ENCODE assay signal across 25 cellular contexts in the genomic region with DNA sequence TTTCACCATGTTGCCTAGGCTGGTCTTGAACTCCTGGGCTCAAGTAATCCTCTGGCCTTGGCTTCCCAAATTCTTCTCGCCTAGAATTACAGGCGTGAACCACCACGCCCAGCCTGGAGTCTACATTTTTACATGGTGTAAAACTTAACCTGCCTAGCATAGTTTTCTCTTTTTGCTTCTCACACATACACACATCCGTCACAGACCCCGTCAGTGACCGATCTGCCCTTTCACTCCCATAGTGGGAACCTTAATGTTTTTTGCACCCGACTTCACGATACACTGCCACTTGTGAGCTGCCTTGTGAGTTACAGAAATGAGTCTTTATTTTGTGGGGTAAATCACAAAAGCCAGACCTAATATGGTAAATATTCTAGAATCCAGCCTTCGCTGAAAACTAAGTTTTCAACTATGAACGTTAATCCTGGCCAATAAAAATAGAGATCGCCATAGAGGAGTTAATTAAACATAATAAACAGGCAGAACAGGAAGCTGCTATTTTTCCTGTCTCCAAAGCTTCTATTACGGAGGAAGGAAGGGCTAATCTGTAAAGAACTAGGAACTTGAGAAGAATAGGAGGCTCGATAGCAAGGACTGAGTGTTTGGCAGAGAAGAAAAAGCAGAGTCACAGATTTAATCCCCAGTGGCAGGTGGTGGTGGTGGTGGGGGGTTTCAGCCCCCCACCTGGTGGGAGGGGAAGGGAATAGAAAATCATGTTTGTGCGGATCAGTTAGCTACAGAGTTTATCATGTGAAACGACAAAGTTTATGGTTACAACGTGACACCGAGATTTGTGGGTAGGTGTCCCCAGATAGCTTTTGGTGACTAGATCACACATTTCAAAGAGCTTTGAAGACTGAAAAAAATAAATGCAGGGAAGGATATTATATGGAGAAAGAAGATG. TPM values are rescaled to one million over a fixed set of nuclear protein-coding genes. Genes with fewer than 3 reads are reported as not detected.
DNase-seq lines count a peak whose midpoint lies in the region; ATAC-seq and TF ChIP-seq lines count a peak whose summit lies in the region.
"Had no signal": no experiment of that assay in that cellular context is flagged by ENCODE, and none has a peak within 500 bp of the region (broad histone marks: within the 10 kb centered on the region; RNA-seq: fewer than 3 reads in every experiment).

No MANE protein-coding gene starts in this region.

- H3K27ac ChIP-seq in heart left ventricle (peak overlapping the region in 5 of 12 donors; percentile 36 to 59 (median 48)), right atrium auricular region (peak overlapping the region in 1 of 2 donors; percentile 11), upper lobe of right lung (peak overlapping the region; percentile 31)
- H3K27ac ChIP-seq: RWPE1 had no signal

- peaks cover 0 to 23% (median 6%) of the 10 kb centered on the region in 12 donors for H3K4me1 ChIP-seq in heart left ventricle
- H3K4me1 ChIP-seq in right atrium auricular region, result no peaks in the 10 kb centered on the region
- H3K4me1 ChIP-seq in upper lobe of right lung, result peaks cover 5% of the 10 kb centered on the region
- H3K4me1 ChIP-seq: tibial nerve had no signal

- intact Hi-C loops in heart left ventricle (cut with DNase I) (loop anchor here in 1 of 10 donors (2.0 kb wide), 1 partner anchor 27 kb away; no protein-coding TSS in a partner anchor), upper lobe of right lung (cut with DNase I) (no loop called here)

- DNase-seq in heart left ventricle (no peak), right atrium auricular region (ENCODE audit: low spot score) (no peak), dermis microvascular lymphatic vessel endothelial cell (ENCODE audit: low read depth in 2 of 2) (peak; percentile 34 to 83), mesenteric fat pad (ENCODE audit: low spot score) (peak; percentile 43), upper lobe of right lung (no peak), HuH-7.5 (ENCODE audit: low spot score) (no peak), globus pallidus (ENCODE audit: low spot score) (no peak)
- DNase-seq: 8988T; cerebellar nuclear complex; effector memory CD8-positive, alpha-beta T cell; immature natural killer cell; mesendoderm; natural killer cell; NCI-H1092; NCI-H2029 treated with DMSO at 0.1 percent for 48 hours; NCI-H510A treated with DMSO at 0.1 percent for 48 hours; stimulated activated CD4-positive, alpha-beta T cell treated with anti-CD3 and anti-CD28 coated beads, Interleukin-4, amount 100 ng/mL, for 1 hour; T1000 had no signal

- 55 to 61% (median 57%) methylated on average over 17 of the region's 17 CpGs for WGBS in heart left ventricle, 4 donors

- H3K9me3 ChIP-seq in heart left ventricle (no peaks in the 10 kb centered on the region), right atrium auricular region (no peaks in the 10 kb centered on the region), upper lobe of right lung (no peaks in the 10 kb centered on the region)
- H3K9me3 ChIP-seq: tibial nerve had no signal

- peak in 3 of 4 donors; percentile 37 to 82 (median 41) for ATAC-seq in heart left ventricle
- ATAC-seq in upper lobe of right lung, result no peak
- no peak for ATAC-seq in GM19351 (IDR thresholded peaks at IDR 0.05; ENCODE audit: unreplicated experiment)
- ATAC-seq: activated naive CD4-positive, alpha-beta T cell treated with anti-CD3 and anti-CD28 coated beads, Interleukin-2, amount 50 U/mL, for 72 hours; effector memory CD8-positive, alpha-beta T cell; HCT116; natural killer cell had no signal

- H3K27me3 ChIP-seq in heart left ventricle (peaks cover 0 to 8% (median 0%) of the 10 kb centered on the region in 9 donors), right atrium auricular region (no peaks in the 10 kb centered on the region), upper lobe of right lung (peaks cover 5% of the 10 kb centered on the region)

- H3K36me3 ChIP-seq in heart left ventricle (no peaks in the 10 kb centered on the region), right atrium auricular region (no peaks in the 10 kb centered on the region), upper lobe of right lung (no peaks in the 10 kb centered on the region)
- H3K36me3 ChIP-seq: tibial nerve had no signal

- H3K4me3 ChIP-seq in heart left ventricle (peak overlapping the region in 2 of 12 donors; percentile 6 to 24), right atrium auricular region (no peak overlapping the region), upper lobe of right lung (no peak overlapping the region)
- H3K4me3 ChIP-seq: smooth muscle cell, tibial nerve had no signal

- no peak for TF ChIP-seq POLR2A in heart left ventricle (IDR thresholded peaks at IDR 0.05)

- TF ChIP-seq CTCF in heart left ventricle (IDR thresholded peaks at IDR 0.05) (no peak), right atrium auricular region (IDR thresholded peaks at IDR 0.05) (no peak), upper lobe of right lung (IDR thresholded peaks at IDR 0.05) (no peak)

RNA-seq across cellular contexts. Expression of gene FAM171A1, which starts 14.7 kb away (rescaled TPM):
- total RNA-seq in heart left ventricle (10 to 100 TPM in 4 of 9 donors, 1 to 10 TPM in 5; 6.7 to 18.0 (median 9.9) TPM), right atrium auricular region (10 to 100 TPM in 1 of 2 donors, 1 to 10 TPM in 1; 7.8 to 13.7 TPM), dermis microvascular lymphatic vessel endothelial cell (29.8 and 55.1 TPM in 2 replicates), mesenteric fat pad (36.2 TPM), upper lobe of right lung (17.3 TPM)
- polyA plus RNA-seq in heart left ventricle, result 1 to 10 TPM; 4.1 to 9.8 TPM
- total RNA-seq: B cell had no signal

Comparison
In these comparisons a context has a peak if more than half of its experiments do, and no peak if none do; other contexts are left out.
1. ATAC-seq: peak in heart left ventricle (3 of 4); none in upper lobe of right lung (single experiment) and GM19351 (single experiment).
2. DNase-seq: peak in dermis microvascular lymphatic vessel endothelial cell (2 of 2) and mesenteric fat pad (single experiment); none in heart left ventricle (0 of 5), right atrium auricular region (single experiment), upper lobe of right lung (single experiment), HuH-7.5 (single experiment) and globus pallidus (single experiment).